ENCODE assay signal across 8 cellular contexts in genomic region chrX:65034641-65035450, GRCh38. TPM values are rescaled to one million over a fixed set of nuclear protein-coding genes. Genes with fewer than 3 reads are reported as not detected.
DNase-seq lines count a peak whose midpoint lies in the region; ATAC-seq and TF ChIP-seq lines count a peak whose summit lies in the region.

ZC3H12B (plus strand) TSS chrX:65034826.

- H3K9me3 ChIP-seq in BE2C, result no peaks in the 10 kb centered on the region
- H3K9me3 ChIP-seq in upper lobe of left lung, result no peaks in the 10 kb centered on the region

- intact Hi-C loops in left cardiac atrium (cut with DNase I), result loop anchor here in 1 of 2 donors (10.0 kb wide), 1 partner anchor 60 kb away; the partner anchor contains the start of gene ZC4H2
- intact Hi-C loops in posterior vena cava (cut with DNase I), result no loop called here

- H3K4me3 ChIP-seq in BE2C (ENCODE audit: low read depth, low read length), result peak within 1 kb of the TSS; percentile 66
- peak within 1 kb of the TSS; percentile 39 to 60 (median 52) for H3K4me3 ChIP-seq in upper lobe of left lung

- DNase-seq in BE2C (peak; percentile 87), SKM-1 (lab: John Stamatoyannopoulos, UW; ENCODE audit: unreplicated experiment) (peak; percentile 12), left cardiac atrium (peak; percentile 78), posterior vena cava (ENCODE audit: low spot score) (peak; percentile 89), upper lobe of left lung (peak; percentile 70 to 95)
- DNase-seq in activated naive CD8-positive, alpha-beta T cell treated with anti-CD3 and anti-CD28 coated beads, Interleukin-2, amount 50 U/mL, for 16 hours (ENCODE audit: low read depth, low spot score), result peak; percentile 63

- TF ChIP-seq POLR2A in upper lobe of left lung (IDR thresholded peaks at IDR 0.05), result no peak

- WGBS in upper lobe of left lung, 2 donors, result 0 to 50% methylated on average over 2 to 40 of the region's 69 CpGs

- TF ChIP-seq CTCF in BE2C (IDR thresholded peaks at IDR 0.05; ENCODE audit: low read depth, low read length), result peak; percentile 43
- peak in 4 of 6 experiments; percentile 32 to 54 (median 39) for TF ChIP-seq CTCF in upper lobe of left lung (IDR thresholded peaks at IDR 0.05)

- H3K4me1 ChIP-seq in BE2C, result peaks cover 3% of the 10 kb centered on the region; the same call in 1 of the 2 replicates
- H3K4me1 ChIP-seq in upper lobe of left lung, result no peaks in the 10 kb centered on the region

- H3K27ac ChIP-seq in upper lobe of left lung, result peak within 1 kb of the TSS; percentile 58 to 76 (median 74)

- no peaks in the 10 kb centered on the region for H3K27me3 ChIP-seq in BE2C
- no peaks in the 10 kb centered on the region for H3K27me3 ChIP-seq in upper lobe of left lung

- no peaks in the 10 kb centered on the region for H3K36me3 ChIP-seq in BE2C
- no peaks in the 10 kb centered on the region for H3K36me3 ChIP-seq in upper lobe of left lung

- no peak for TF ChIP-seq EP300 in upper lobe of left lung (IDR thresholded peaks at IDR 0.05)

- peak; percentile 97 for ATAC-seq in GM19324 (IDR thresholded peaks at IDR 0.05; ENCODE audit: low FRiP score, unreplicated experiment)
- ATAC-seq in HG03469 (IDR thresholded peaks at IDR 0.05; ENCODE audit: unreplicated experiment), result peak; percentile 90
- peak; percentile 96 to 99 for ATAC-seq in left cardiac atrium
- peak; percentile 84 to 97 for ATAC-seq in upper lobe of left lung (ENCODE audit: low FRiP score in 2 of 2)

RNA-seq across cellular contexts. Expression of gene ZC3H12B, which starts in this region (rescaled TPM):
- polyA plus RNA-seq in BE2C (2012; ENCODE audit: insufficient read depth, insufficient read length, low read depth), result 0.71 TPM
- total RNA-seq in left cardiac atrium (1 to 10 TPM in 1 of 2 donors, under 1 TPM in 1; 0.88 to 1.2 TPM), posterior vena cava (1 to 10 TPM; 3.0 to 3.6 TPM), upper lobe of left lung (1 to 10 TPM in 3 of 6 donors, under 1 TPM in 3; under 0.01 to 1.6 (median 1.1) TPM)

Comparison
In these comparisons a context has a peak if more than half of its experiments do, and no peak if none do; other contexts are left out.
1. Peak in every context shown above with its lines: DNase-seq, ATAC-seq, H3K4me3 ChIP-seq and H3K27ac ChIP-seq.
2. DNase-seq: peak in every context shown above with its lines; median percentile 89 in posterior vena cava; 87 in BE2C; 82 in upper lobe of left lung; 78 in left cardiac atrium; 63 in activated naive CD8-positive, alpha-beta T cell treated with anti-CD3 and anti-CD28 coated beads, Interleukin-2, amount 50 U/mL, for 16 hours; 12 in SKM-1.